ENCODE assay signal across 1 cellular context in genomic region chr2:209423562-209424541, GRCh38.
A peak's percentile ranks its signal among the peaks of the same experiment; 100 is the strongest.
TF ChIP-seq lines count a peak whose summit lies in the region.

Gene MAP2, plus strand, starts transcription at chr2:209424047. Its CDS starts 229,124 bp downstream, at chr2:209653171.

TF ChIP-seq in HepG2, 621 proteins besides CTCF, POLR2A, EP300 and RAD21 (continued from another document and continues in another):
- TF ChIP-seq CERS6 (CRISPR knock-in tag; IDR thresholded peaks at IDR 0.05): no peak
- TF ChIP-seq ZNF530 (CRISPR knock-in tag; IDR thresholded peaks at IDR 0.05; ENCODE audit: low read depth): no peak
- no peak for TF ChIP-seq FOXM1 (CRISPR knock-in tag; IDR thresholded peaks at IDR 0.05)
- no peak for TF ChIP-seq ZNF784 (CRISPR knock-in tag; IDR thresholded peaks at IDR 0.05; ENCODE audit: borderline replicate concordance)
- no peak for TF ChIP-seq GRHL1 (CRISPR knock-in tag; conservative IDR thresholded peaks at IDR 0.05)
- no peak for TF ChIP-seq RELA (CRISPR knock-in tag; IDR thresholded peaks at IDR 0.05)
- peak; percentile 44 for TF ChIP-seq ZFX (CRISPR knock-in tag; IDR thresholded peaks at IDR 0.05; ENCODE audit: low read depth)
- TF ChIP-seq TCF12 (IDR thresholded peaks at IDR 0.05): no peak
- no peak for TF ChIP-seq TCF12 (CRISPR knock-in tag; IDR thresholded peaks at IDR 0.05)
- TF ChIP-seq ZNF546 (CRISPR knock-in tag; conservative IDR thresholded peaks at IDR 0.05): no peak
- TF ChIP-seq ZNF709 (CRISPR knock-in tag; IDR thresholded peaks at IDR 0.05): no peak
- no peak for TF ChIP-seq ZNF7 (CRISPR knock-in tag; IDR thresholded peaks at IDR 0.05)
- TF ChIP-seq NCOA5 (CRISPR knock-in tag; IDR thresholded peaks at IDR 0.05): no peak
- TF ChIP-seq ZSCAN30 (CRISPR knock-in tag; IDR thresholded peaks at IDR 0.05): no peak
- TF ChIP-seq CENPBD1 (CRISPR knock-in tag; IDR thresholded peaks at IDR 0.05; ENCODE audit: borderline replicate concordance, low read depth): no peak
- TF ChIP-seq RFX5 (IDR thresholded peaks at IDR 0.05; ENCODE audit: low read depth, low read length): no peak
- 0 out of 2 replicates have a peak, but pooled peaks have one; percentile 46 for TF ChIP-seq RNF2 (conservative IDR thresholded peaks at IDR 0.05; ENCODE audit: low read depth)
- TF ChIP-seq ESRRA (CRISPR knock-in tag; IDR thresholded peaks at IDR 0.05; ENCODE audit: low read depth): no peak
- TF ChIP-seq FOXO4 (CRISPR knock-in tag; conservative IDR thresholded peaks at IDR 0.05): no peak
- TF ChIP-seq CSRNP1 (CRISPR knock-in tag; IDR thresholded peaks at IDR 0.05): no peak
- TF ChIP-seq ZNF335 (CRISPR knock-in tag; IDR thresholded peaks at IDR 0.05): no peak
- no peak for TF ChIP-seq MAFG (CRISPR knock-in tag; IDR thresholded peaks at IDR 0.05)
- TF ChIP-seq NPAS2 (CRISPR knock-in tag; IDR thresholded peaks at IDR 0.05; ENCODE audit: borderline replicate concordance): no peak
- TF ChIP-seq ZNF605 (CRISPR knock-in tag; IDR thresholded peaks at IDR 0.05): no peak
- TF ChIP-seq ZNF772 (CRISPR knock-in tag; IDR thresholded peaks at IDR 0.05): 0 out of 2 replicates have a peak, but pooled peaks have one; percentile 38
- TF ChIP-seq SMARCC2 (IDR thresholded peaks at IDR 0.05): no peak
- no peak for TF ChIP-seq ZFP41 (CRISPR knock-in tag; IDR thresholded peaks at IDR 0.05; ENCODE audit: borderline replicate concordance)
- no peak for TF ChIP-seq ZNF616 (CRISPR knock-in tag; IDR thresholded peaks at IDR 0.05; ENCODE audit: low read depth)
- TF ChIP-seq ZMYM4 (CRISPR knock-in tag; IDR thresholded peaks at IDR 0.05): peak; percentile 86; the same call in 1 of the 2 replicates
- TF ChIP-seq ZNF441 (CRISPR knock-in tag; IDR thresholded peaks at IDR 0.05; ENCODE audit: borderline replicate concordance): no peak
- no peak for TF ChIP-seq MZF1 (CRISPR knock-in tag; IDR thresholded peaks at IDR 0.05; ENCODE audit: borderline replicate concordance)
- no peak for TF ChIP-seq MBNL3 (CRISPR knock-in tag; conservative IDR thresholded peaks at IDR 0.05)
- TF ChIP-seq REXO4 (CRISPR knock-in tag; IDR thresholded peaks at IDR 0.05; ENCODE audit: borderline replicate concordance): no peak
- no peak for TF ChIP-seq THYN1 (CRISPR knock-in tag; IDR thresholded peaks at IDR 0.05; ENCODE audit: borderline replicate concordance, low read depth)
- TF ChIP-seq ZFAT (CRISPR knock-in tag; conservative IDR thresholded peaks at IDR 0.05): no peak
- TF ChIP-seq ZMAT3 (CRISPR knock-in tag; conservative IDR thresholded peaks at IDR 0.05): no peak
- peak; percentile 31; the same call in 1 of the 2 replicates for TF ChIP-seq IKZF5 (CRISPR knock-in tag; IDR thresholded peaks at IDR 0.05)
- peak; percentile 49 for TF ChIP-seq HOXA3 (CRISPR knock-in tag; IDR thresholded peaks at IDR 0.05)
- peak; percentile 29; the same call in 1 of the 2 replicates for TF ChIP-seq ZBTB25 (CRISPR knock-in tag; IDR thresholded peaks at IDR 0.05)
- no peak for TF ChIP-seq SP140L (CRISPR knock-in tag; IDR thresholded peaks at IDR 0.05; ENCODE audit: borderline replicate concordance)
- peak; percentile 58; the same call in 1 of the 2 replicates for TF ChIP-seq ARNT2 (CRISPR knock-in tag; IDR thresholded peaks at IDR 0.05; ENCODE audit: low read depth)
- TF ChIP-seq ZNF704 (CRISPR knock-in tag; IDR thresholded peaks at IDR 0.05; ENCODE audit: borderline replicate concordance): peak; percentile 31; the same call in 1 of the 2 replicates
- TF ChIP-seq ZNF652 (CRISPR knock-in tag; IDR thresholded peaks at IDR 0.05; ENCODE audit: borderline replicate concordance, low read depth): no peak
- TF ChIP-seq STAT6 (CRISPR knock-in tag; IDR thresholded peaks at IDR 0.05; ENCODE audit: borderline replicate concordance): no peak
- TF ChIP-seq SIN3B (IDR thresholded peaks at IDR 0.05; ENCODE audit: low read length): no peak
- TF ChIP-seq ZNF12 (CRISPR knock-in tag; IDR thresholded peaks at IDR 0.05): no peak
- no peak for TF ChIP-seq MBD4 (IDR thresholded peaks at IDR 0.05; ENCODE audit: borderline replicate concordance, low read length)
- TF ChIP-seq ZUFSP (CRISPR knock-in tag; IDR thresholded peaks at IDR 0.05; ENCODE audit: borderline replicate concordance): no peak
- TF ChIP-seq ZKSCAN1 (IDR thresholded peaks at IDR 0.05; ENCODE audit: low read length): no peak
- no peak for TF ChIP-seq IKZF4 (CRISPR knock-in tag; IDR thresholded peaks at IDR 0.05; ENCODE audit: borderline replicate concordance, low read depth, not compliant biosample characterization)
- peak; percentile 70 for TF ChIP-seq MAX (IDR thresholded peaks at IDR 0.05)
- no peak for TF ChIP-seq KLF11 (CRISPR knock-in tag; IDR thresholded peaks at IDR 0.05)
- TF ChIP-seq PHF20 (CRISPR knock-in tag; IDR thresholded peaks at IDR 0.05): no peak
- TF ChIP-seq ZNF737 (CRISPR knock-in tag; IDR thresholded peaks at IDR 0.05; ENCODE audit: borderline replicate concordance): no peak
- no peak for TF ChIP-seq PLRG1 (conservative IDR thresholded peaks at IDR 0.05)
- no peak for TF ChIP-seq MXD4 (CRISPR knock-in tag; IDR thresholded peaks at IDR 0.05)
- no peak for TF ChIP-seq KLF13 (CRISPR knock-in tag; IDR thresholded peaks at IDR 0.05)
- TF ChIP-seq KDM3A (CRISPR knock-in tag; IDR thresholded peaks at IDR 0.05; ENCODE audit: low read depth): no peak
- no peak for TF ChIP-seq PAF1 (CRISPR knock-in tag; IDR thresholded peaks at IDR 0.05)
